ENCODE assay signal across 1 cellular context in the genomic region with DNA sequence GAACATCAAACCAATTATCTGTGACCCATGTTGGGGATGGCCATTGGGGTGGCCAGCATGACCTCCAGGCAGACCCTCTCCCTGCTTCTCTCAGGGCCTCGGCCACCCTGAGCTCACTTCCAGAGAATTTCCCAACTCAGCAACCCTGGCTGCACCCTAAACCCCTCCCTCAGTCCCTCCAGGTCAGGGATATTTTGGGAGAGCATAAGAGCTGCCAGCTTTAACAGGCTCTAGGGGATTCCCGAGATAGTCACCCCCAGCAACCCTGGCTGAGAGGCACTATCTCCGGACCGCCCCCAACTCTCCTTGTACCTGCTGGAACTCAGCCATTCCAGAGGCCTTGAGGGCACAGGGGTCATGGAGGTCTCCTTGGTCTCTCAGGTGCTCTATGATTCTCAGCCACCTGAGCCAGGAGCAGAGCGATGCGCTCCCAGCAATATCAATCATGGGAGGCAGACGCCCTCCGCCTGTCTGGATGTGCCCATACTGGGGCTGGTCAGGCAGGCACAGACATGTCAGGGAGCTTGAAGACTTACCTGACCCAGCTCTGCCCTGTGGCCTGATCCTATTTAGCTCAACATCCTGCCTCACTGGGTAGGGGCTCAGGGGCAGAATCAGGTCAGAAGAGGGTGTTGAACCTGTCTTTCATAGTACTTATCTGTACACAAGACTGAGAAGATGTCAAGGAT.
TF ChIP-seq lines count a peak whose summit lies in the region.

No MANE protein-coding gene starts in this region.

TF ChIP-seq in WTC11, 78 proteins besides CTCF, POLR2A, EP300 and RAD21 (continued from another document):
- TF ChIP-seq, protein P1, sequence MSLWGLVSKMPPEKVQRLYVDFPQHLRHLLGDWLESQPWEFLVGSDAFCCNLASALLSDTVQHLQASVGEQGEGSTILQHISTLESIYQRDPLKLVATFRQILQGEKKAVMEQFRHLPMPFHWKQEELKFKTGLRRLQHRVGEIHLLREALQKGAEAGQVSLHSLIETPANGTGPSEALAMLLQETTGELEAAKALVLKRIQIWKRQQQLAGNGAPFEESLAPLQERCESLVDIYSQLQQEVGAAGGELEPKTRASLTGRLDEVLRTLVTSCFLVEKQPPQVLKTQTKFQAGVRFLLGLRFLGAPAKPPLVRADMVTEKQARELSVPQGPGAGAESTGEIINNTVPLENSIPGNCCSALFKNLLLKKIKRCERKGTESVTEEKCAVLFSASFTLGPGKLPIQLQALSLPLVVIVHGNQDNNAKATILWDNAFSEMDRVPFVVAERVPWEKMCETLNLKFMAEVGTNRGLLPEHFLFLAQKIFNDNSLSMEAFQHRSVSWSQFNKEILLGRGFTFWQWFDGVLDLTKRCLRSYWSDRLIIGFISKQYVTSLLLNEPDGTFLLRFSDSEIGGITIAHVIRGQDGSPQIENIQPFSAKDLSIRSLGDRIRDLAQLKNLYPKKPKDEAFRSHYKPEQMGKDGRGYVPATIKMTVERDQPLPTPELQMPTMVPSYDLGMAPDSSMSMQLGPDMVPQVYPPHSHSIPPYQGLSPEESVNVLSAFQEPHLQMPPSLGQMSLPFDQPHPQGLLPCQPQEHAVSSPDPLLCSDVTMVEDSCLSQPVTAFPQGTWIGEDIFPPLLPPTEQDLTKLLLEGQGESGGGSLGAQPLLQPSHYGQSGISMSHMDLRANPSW (CRISPR knock-in tag; conservative IDR thresholded peaks at IDR 0.05; ENCODE audit: low read depth), result no peak
- TF ChIP-seq, protein P2, sequence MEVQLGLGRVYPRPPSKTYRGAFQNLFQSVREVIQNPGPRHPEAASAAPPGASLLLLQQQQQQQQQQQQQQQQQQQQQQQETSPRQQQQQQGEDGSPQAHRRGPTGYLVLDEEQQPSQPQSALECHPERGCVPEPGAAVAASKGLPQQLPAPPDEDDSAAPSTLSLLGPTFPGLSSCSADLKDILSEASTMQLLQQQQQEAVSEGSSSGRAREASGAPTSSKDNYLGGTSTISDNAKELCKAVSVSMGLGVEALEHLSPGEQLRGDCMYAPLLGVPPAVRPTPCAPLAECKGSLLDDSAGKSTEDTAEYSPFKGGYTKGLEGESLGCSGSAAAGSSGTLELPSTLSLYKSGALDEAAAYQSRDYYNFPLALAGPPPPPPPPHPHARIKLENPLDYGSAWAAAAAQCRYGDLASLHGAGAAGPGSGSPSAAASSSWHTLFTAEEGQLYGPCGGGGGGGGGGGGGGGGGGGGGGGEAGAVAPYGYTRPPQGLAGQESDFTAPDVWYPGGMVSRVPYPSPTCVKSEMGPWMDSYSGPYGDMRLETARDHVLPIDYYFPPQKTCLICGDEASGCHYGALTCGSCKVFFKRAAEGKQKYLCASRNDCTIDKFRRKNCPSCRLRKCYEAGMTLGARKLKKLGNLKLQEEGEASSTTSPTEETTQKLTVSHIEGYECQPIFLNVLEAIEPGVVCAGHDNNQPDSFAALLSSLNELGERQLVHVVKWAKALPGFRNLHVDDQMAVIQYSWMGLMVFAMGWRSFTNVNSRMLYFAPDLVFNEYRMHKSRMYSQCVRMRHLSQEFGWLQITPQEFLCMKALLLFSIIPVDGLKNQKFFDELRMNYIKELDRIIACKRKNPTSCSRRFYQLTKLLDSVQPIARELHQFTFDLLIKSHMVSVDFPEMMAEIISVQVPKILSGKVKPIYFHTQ (CRISPR knock-in tag; IDR thresholded peaks at IDR 0.05), result no peak
- TF ChIP-seq, protein P3, sequence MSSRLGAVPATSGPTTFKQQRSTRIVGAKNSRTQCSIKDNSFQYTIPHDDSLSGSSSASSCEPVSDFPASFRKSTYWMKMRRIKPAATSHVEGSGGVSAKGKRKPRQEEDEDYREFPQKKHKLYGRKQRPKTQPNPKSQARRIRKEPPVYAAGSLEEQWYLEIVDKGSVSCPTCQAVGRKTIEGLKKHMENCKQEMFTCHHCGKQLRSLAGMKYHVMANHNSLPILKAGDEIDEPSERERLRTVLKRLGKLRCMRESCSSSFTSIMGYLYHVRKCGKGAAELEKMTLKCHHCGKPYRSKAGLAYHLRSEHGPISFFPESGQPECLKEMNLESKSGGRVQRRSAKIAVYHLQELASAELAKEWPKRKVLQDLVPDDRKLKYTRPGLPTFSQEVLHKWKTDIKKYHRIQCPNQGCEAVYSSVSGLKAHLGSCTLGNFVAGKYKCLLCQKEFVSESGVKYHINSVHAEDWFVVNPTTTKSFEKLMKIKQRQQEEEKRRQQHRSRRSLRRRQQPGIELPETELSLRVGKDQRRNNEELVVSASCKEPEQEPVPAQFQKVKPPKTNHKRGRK (CRISPR knock-in tag; IDR thresholded peaks at IDR 0.05; ENCODE audit: borderline replicate concordance), result no peak
- no peak for TF ChIP-seq TP53 (CRISPR knock-in tag; IDR thresholded peaks at IDR 0.05)
- no peak for TF ChIP-seq NFE2L1 (CRISPR knock-in tag; IDR thresholded peaks at IDR 0.05)
